ENCODE assay signal across 8 cellular contexts in genomic region chr9:136644593-136645342, GRCh38.
DNase-seq lines count a peak whose midpoint lies in the region; ATAC-seq, FAIRE-seq and TF ChIP-seq lines count a peak whose summit lies in the region.

No MANE protein-coding gene starts in this region.

- no peak for FAIRE-seq in HTR-8/SVneo (lab: Jason Lieb, UNC)

- DNase-seq in T-helper 2 cell (peak in 4 of 5 experiments; percentile 36 to 71 (median 55)), astrocyte of the hippocampus (ENCODE audit: low read depth, low spot score) (peak; percentile 77), iPS-NIHi11 (ENCODE audit: low spot score) (peak; percentile 97), HTR-8/SVneo (ENCODE audit: insufficient read length, low spot score) (no peak)
- DNase-seq in stimulated activated CD4-positive, alpha-beta T cell treated with anti-CD3 and anti-CD28 coated beads, Interleukin-12 subunit alpha, Interleukin-12 subunit beta, amount 100 ng/mL, for 4 hours = peak; percentile 72

- peak overlapping the region; percentile 8; the same call in 1 of the 2 replicates for H3K27ac ChIP-seq in C4-2B

- ATAC-seq in HG02642 (IDR thresholded peaks at IDR 0.05; ENCODE audit: poor library complexity, unreplicated experiment) (peak; percentile 56), HG03565 (IDR thresholded peaks at IDR 0.05; ENCODE audit: unreplicated experiment) (no peak)

- peak; percentile 99 for TF ChIP-seq CTCF in C4-2B (conservative IDR thresholded peaks at IDR 0.05)
